In the genomic region with DNA sequence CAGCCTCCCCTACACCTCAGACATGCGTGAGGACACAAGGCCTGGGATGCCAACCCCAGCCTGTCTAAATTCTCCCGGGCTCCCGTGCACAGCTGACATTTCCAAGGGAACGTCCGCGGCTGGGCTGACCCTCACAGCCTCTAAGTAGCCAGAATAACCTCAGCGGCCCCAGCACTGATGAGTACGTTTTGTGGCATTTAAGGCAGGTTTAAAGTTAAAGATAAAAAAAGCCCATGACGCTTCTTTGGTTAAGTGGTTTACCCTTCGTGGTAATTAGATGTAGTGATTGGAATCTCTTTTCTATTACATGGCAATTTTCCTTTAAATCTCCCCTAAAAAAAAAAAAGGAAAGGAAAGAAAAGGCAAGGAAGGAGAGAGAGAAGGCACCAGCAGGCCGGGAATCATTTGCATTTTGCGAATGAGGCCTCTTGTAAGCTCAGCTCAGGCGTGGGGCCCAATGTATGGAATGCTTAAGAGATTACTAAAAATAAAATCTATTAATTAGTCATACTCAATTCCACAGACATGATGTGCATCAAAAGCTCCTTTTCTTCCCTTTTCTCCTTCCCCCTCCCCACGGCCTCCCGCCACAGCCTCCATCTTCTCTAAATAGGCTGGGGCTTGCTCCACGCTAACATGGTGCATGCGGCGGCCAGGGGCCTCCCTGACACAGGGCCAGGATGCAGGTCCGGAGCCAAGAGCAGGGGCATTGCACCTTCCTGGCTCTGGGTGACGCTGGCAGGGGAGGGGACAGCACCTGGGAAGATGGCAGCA, we compare ENCODE assay signal across 2 cellular contexts.
A peak's percentile ranks its signal among the peaks of the same experiment; 100 is the strongest.
TF ChIP-seq lines count a peak whose summit lies in the region.

No MANE protein-coding gene starts in this region.

TF ChIP-seq in IMR-90, 13 proteins besides CTCF, POLR2A, EP300 and RAD21 (continued from another document):
- TF ChIP-seq, protein P1, sequence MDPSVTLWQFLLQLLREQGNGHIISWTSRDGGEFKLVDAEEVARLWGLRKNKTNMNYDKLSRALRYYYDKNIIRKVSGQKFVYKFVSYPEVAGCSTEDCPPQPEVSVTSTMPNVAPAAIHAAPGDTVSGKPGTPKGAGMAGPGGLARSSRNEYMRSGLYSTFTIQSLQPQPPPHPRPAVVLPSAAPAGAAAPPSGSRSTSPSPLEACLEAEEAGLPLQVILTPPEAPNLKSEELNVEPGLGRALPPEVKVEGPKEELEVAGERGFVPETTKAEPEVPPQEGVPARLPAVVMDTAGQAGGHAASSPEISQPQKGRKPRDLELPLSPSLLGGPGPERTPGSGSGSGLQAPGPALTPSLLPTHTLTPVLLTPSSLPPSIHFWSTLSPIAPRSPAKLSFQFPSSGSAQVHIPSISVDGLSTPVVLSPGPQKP (IDR thresholded peaks at IDR 0.05; ENCODE audit: borderline replicate concordance, low read depth, low read length), result no peak
- TF ChIP-seq MXI1 (IDR thresholded peaks at IDR 0.05; ENCODE audit: borderline replicate concordance, low read depth, low read length), result peak; percentile 48; the same call in 1 of the 2 replicates
- TF ChIP-seq, protein P2, sequence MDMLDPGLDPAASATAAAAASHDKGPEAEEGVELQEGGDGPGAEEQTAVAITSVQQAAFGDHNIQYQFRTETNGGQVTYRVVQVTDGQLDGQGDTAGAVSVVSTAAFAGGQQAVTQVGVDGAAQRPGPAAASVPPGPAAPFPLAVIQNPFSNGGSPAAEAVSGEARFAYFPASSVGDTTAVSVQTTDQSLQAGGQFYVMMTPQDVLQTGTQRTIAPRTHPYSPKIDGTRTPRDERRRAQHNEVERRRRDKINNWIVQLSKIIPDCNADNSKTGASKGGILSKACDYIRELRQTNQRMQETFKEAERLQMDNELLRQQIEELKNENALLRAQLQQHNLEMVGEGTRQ (IDR thresholded peaks at IDR 0.05; ENCODE audit: low read depth, low read length), result peak; percentile 28; the same call in 1 of the 2 replicates
- no peak for TF ChIP-seq CHD1 (IDR thresholded peaks at IDR 0.05; ENCODE audit: low read depth, low read length)
- TF ChIP-seq MAFK (IDR thresholded peaks at IDR 0.05; ENCODE audit: low read depth, low read length), result peak; percentile 37
- peak; percentile 99 for TF ChIP-seq BHLHE40 (IDR thresholded peaks at IDR 0.05; ENCODE audit: low read depth, low read length)
- peak; percentile 95 for TF ChIP-seq RCOR1 (IDR thresholded peaks at IDR 0.05; ENCODE audit: insufficient replicate concordance, low read length)
- TF ChIP-seq SMC3 (IDR thresholded peaks at IDR 0.05; ENCODE audit: low read depth, low read length), result no peak; the same call in 1 of the 2 replicates
- TF ChIP-seq FOS (IDR thresholded peaks at IDR 0.05; ENCODE audit: low read depth, low read length), result peak; percentile 75
- TF ChIP-seq MAZ (IDR thresholded peaks at IDR 0.05; ENCODE audit: borderline replicate concordance, low read depth, low read length), result no peak; the same call in 1 of the 2 replicates

TF ChIP-seq in neural cell, 6 proteins besides CTCF, POLR2A, EP300 and RAD21 (continued from another document):
- TF ChIP-seq, protein P3, sequence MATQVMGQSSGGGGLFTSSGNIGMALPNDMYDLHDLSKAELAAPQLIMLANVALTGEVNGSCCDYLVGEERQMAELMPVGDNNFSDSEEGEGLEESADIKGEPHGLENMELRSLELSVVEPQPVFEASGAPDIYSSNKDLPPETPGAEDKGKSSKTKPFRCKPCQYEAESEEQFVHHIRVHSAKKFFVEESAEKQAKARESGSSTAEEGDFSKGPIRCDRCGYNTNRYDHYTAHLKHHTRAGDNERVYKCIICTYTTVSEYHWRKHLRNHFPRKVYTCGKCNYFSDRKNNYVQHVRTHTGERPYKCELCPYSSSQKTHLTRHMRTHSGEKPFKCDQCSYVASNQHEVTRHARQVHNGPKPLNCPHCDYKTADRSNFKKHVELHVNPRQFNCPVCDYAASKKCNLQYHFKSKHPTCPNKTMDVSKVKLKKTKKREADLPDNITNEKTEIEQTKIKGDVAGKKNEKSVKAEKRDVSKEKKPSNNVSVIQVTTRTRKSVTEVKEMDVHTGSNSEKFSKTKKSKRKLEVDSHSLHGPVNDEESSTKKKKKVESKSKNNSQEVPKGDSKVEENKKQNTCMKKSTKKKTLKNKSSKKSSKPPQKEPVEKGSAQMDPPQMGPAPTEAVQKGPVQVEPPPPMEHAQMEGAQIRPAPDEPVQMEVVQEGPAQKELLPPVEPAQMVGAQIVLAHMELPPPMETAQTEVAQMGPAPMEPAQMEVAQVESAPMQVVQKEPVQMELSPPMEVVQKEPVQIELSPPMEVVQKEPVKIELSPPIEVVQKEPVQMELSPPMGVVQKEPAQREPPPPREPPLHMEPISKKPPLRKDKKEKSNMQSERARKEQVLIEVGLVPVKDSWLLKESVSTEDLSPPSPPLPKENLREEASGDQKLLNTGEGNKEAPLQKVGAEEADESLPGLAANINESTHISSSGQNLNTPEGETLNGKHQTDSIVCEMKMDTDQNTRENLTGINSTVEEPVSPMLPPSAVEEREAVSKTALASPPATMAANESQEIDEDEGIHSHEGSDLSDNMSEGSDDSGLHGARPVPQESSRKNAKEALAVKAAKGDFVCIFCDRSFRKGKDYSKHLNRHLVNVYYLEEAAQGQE (IDR thresholded peaks at IDR 0.05; ENCODE audit: borderline replicate concordance), result no peak
- no peak for TF ChIP-seq TAF1 (IDR thresholded peaks at IDR 0.05; ENCODE audit: low read depth)
